10 cellular contexts compared by ENCODE assay signal in the genomic region with DNA sequence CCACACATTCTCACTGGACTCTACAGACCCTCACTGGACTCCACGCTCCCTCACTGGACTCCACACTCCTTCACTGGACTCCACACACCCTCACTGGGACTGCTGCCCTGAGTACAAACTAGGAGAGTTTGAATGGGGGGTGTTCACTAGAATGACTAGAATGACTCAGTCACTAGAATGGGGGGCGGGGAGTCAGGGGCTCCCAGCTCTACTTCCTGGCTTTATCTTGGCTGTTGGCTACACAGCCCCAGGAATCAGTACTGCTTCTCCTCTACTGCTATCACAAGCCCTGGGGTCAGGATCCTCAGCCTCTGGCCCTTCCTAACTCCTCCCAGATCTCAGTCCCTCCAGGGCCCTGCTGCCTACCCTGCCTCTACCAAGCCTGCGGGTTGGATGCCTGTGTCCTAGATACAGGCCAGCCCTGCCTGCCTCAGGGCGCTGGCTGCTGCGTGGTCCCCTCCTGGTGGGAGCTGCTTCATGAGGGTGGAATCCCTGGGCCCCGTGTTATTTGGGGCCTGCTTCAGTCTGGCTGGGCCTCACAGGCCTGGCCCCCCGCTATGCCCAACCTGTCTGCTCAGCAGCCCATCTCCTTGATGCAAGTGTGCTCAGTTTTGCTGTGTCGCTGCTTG. TPM values are rescaled to one million over a fixed set of nuclear protein-coding genes. Genes with fewer than 3 reads are reported as not detected.
DNase-seq lines count a peak whose midpoint lies in the region; TF ChIP-seq lines count a peak whose summit lies in the region.
"Had no signal": no experiment of that assay in that cellular context is flagged by ENCODE, and none has a peak within 500 bp of the region (broad histone marks: within the 10 kb centered on the region; RNA-seq: fewer than 3 reads in every experiment).

No MANE protein-coding gene starts in this region.

- peaks cover 4% of the 10 kb centered on the region for H3K79me2 ChIP-seq in trophoblast cell (ENCODE audit: control insufficient read depth, insufficient read depth, low read length, poor library complexity)

- H2BK5ac ChIP-seq in trophoblast cell (ENCODE audit: low read depth, low read length, poor library complexity): peak overlapping the region; percentile 0

- H3K4me3 ChIP-seq in coronary artery (no peak overlapping the region), trophoblast cell (ENCODE audit: low read depth, low read length) (no peak overlapping the region)
- H3K4me3 ChIP-seq: testis had no signal

- H3K4me1 ChIP-seq in trophoblast cell (ENCODE audit: control insufficient read depth in 1 of 2, insufficient read depth in 2 of 2, low read length in 2 of 2): peaks cover 16 to 27% of the 10 kb centered on the region in 2 experiments

- no peak overlapping the region for H3K4me2 ChIP-seq in trophoblast cell (ENCODE audit: low read length)

- H2BK12ac ChIP-seq in trophoblast cell (ENCODE audit: low read length): peak overlapping the region; percentile 20

- H3K9me3 Mint-ChIP-seq in T-helper 2 cell treated with Interferon-gamma antibody and Interleukin-4, amounts not matched to agents 5 μg/mL and 100 μg/mL, for 36 hours: no peaks in the 10 kb centered on the region

- no peak overlapping the region for H3K4me3 Mint-ChIP-seq in T-helper 2 cell treated with Interferon-gamma antibody and Interleukin-4, amounts not matched to agents 5 μg/mL and 100 μg/mL, for 36 hours

- peak overlapping the region; percentile 1 for H4K8ac ChIP-seq in trophoblast cell (ENCODE audit: low read depth, low read length)

- no peaks in the 10 kb centered on the region for H3K9me3 ChIP-seq in trophoblast cell (ENCODE audit: insufficient read depth, low read depth, low read length)
- H3K9me3 ChIP-seq: testis had no signal

- DNase-seq in T-helper 2 cell treated with Interferon-gamma antibody and Interleukin-4, amounts not matched to agents 5 μg/mL and 100 μg/mL, for 36 hours (ENCODE audit: low spot score): no peak
- DNase-seq in T-helper 2 cell (no peak), NAMALWA (ENCODE audit: low spot score) (peak; percentile 43), coronary artery (ENCODE audit: low spot score) (no peak), trophoblast cell (peak; percentile 96 to 97), NCI-H2107 (lab: John Stamatoyannopoulos, UW) (no peak), HEK293T (ENCODE audit: extremely low spot score) (no peak), GF-D8 (lab: John Stamatoyannopoulos, UW) (no peak)
- DNase-seq: effector memory CD4-positive, alpha-beta T cell; testis had no signal

- H3K36me3 ChIP-seq in trophoblast cell (ENCODE audit: control insufficient read depth in 1 of 2, insufficient read depth in 2 of 2, low read length in 2 of 2): peaks cover 25 to 27% of the 10 kb centered on the region in 2 experiments

- peaks cover 6% of the 10 kb centered on the region for H3K79me1 ChIP-seq in trophoblast cell (ENCODE audit: low read length)

- peaks cover 28% of the 10 kb centered on the region for H3K4me1 Mint-ChIP-seq in T-helper 2 cell treated with Interferon-gamma antibody and Interleukin-4, amounts not matched to agents 5 μg/mL and 100 μg/mL, for 36 hours (ENCODE audit: low read depth)

- no CpG with 5 or more reads among the region's 8 CpGs for WGBS in trophoblast cell (ENCODE audit: extremely low coverage, insufficient coverage, insufficient read length)

- H3K14ac ChIP-seq in trophoblast cell (ENCODE audit: low read length): peak overlapping the region; percentile 25

- no peaks in the 10 kb centered on the region for H3K27me3 Mint-ChIP-seq in T-helper 2 cell treated with Interferon-gamma antibody and Interleukin-4, amounts not matched to agents 5 μg/mL and 100 μg/mL, for 36 hours (ENCODE audit: low read depth)

- peak overlapping the region; percentile 33 for H2BK120ac ChIP-seq in trophoblast cell (ENCODE audit: insufficient read depth, low read length, poor library complexity)

- H3K4ac ChIP-seq in trophoblast cell (ENCODE audit: low read depth, low read length): no peak overlapping the region

- H3K27ac ChIP-seq in coronary artery: peak overlapping the region; percentile 22 to 90
- peak overlapping the region; percentile 45 for H3K27ac ChIP-seq in trophoblast cell (ENCODE audit: low read depth, low read length)
- H3K27ac ChIP-seq: testis had no signal

- no peak for TF ChIP-seq CTCF in coronary artery (IDR thresholded peaks at IDR 0.05)

- no peak overlapping the region for H3K9ac ChIP-seq in trophoblast cell (ENCODE audit: low read length)

- H3K23ac ChIP-seq in trophoblast cell (ENCODE audit: low read length): no peak overlapping the region

- CTCF ChIA-PET in HEK293T (lab: Yijun Ruan, JAX): interaction anchor here (0.6 to 5.4 kb wide), 8 partner anchors 22 to 114 kb away, joined by 3 to 136 read pairs (median 10); no protein-coding TSS in a partner anchor

- H4K12ac ChIP-seq in trophoblast cell (ENCODE audit: low read depth, low read length): no peak overlapping the region

- peak overlapping the region; percentile 34 for H3K27ac Mint-ChIP-seq in T-helper 2 cell treated with Interferon-gamma antibody and Interleukin-4, amounts not matched to agents 5 μg/mL and 100 μg/mL, for 36 hours

- no peaks in the 10 kb centered on the region for H3K27me3 ChIP-seq in trophoblast cell (ENCODE audit: insufficient read depth, low read length)
- H3K27me3 ChIP-seq: testis had no signal

- peak overlapping the region; percentile 45 for H4K91ac ChIP-seq in trophoblast cell (ENCODE audit: low read depth, low read length)

- peaks cover 37% of the 10 kb centered on the region for H3K36me3 Mint-ChIP-seq in T-helper 2 cell treated with Interferon-gamma antibody and Interleukin-4, amounts not matched to agents 5 μg/mL and 100 μg/mL, for 36 hours (ENCODE audit: low read depth)

- H2AFZ ChIP-seq in trophoblast cell (ENCODE audit: insufficient read depth, low read length, poor library complexity): no peak overlapping the region

- H2AK5ac ChIP-seq in trophoblast cell (ENCODE audit: low read length): no peak overlapping the region

- POLR2A ChIA-PET in HEK293T (lab: Yijun Ruan, JAX): interaction anchor here (0.8 to 2.7 kb wide), 3 partner anchors 8 to 40 kb away, joined by 3 to 20 read pairs (median 4); partner anchors contain the start of gene PTMA

- H3K18ac ChIP-seq in trophoblast cell (ENCODE audit: low read length): peak overlapping the region; percentile 19

TF ChIP-seq in HEK293T, 16 proteins besides CTCF, POLR2A, EP300 and RAD21:
- TF ChIP-seq HDGF (IDR thresholded peaks at IDR 0.05; ENCODE audit: borderline replicate concordance) (no peak), L3MBTL2 (conservative IDR thresholded peaks at IDR 0.05) (no peak), SUZ12 (IDR thresholded peaks at IDR 0.05) (no peak), ARNT (IDR thresholded peaks at IDR 0.05) (no peak), LEF1 (IDR thresholded peaks at IDR 0.05; ENCODE audit: borderline replicate concordance) (no peak), NFRKB (IDR thresholded peaks at IDR 0.05) (no peak), TARDBP (IDR thresholded peaks at IDR 0.05) (no peak), FOXM1 (IDR thresholded peaks at IDR 0.05; ENCODE audit: borderline replicate concordance) (no peak), BHLHE40 (IDR thresholded peaks at IDR 0.05; ENCODE audit: borderline replicate concordance) (no peak), FOXA1 (IDR thresholded peaks at IDR 0.05) (no peak), ZNF384 (IDR thresholded peaks at IDR 0.05) (no peak), SP1 (IDR thresholded peaks at IDR 0.05) (no peak), ELF4 (IDR thresholded peaks at IDR 0.05) (no peak), FOXK2 (IDR thresholded peaks at IDR 0.05) (no peak), CTBP1 (IDR thresholded peaks at IDR 0.05; ENCODE audit: borderline replicate concordance) (no peak)
- TF ChIP-seq, protein P1, sequence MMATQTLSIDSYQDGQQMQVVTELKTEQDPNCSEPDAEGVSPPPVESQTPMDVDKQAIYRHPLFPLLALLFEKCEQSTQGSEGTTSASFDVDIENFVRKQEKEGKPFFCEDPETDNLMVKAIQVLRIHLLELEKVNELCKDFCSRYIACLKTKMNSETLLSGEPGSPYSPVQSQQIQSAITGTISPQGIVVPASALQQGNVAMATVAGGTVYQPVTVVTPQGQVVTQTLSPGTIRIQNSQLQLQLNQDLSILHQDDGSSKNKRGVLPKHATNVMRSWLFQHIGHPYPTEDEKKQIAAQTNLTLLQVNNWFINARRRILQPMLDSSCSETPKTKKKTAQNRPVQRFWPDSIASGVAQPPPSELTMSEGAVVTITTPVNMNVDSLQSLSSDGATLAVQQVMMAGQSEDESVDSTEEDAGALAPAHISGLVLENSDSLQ (IDR thresholded peaks at IDR 0.05): no peak

RNA-seq across cellular contexts. Expression of gene PTMA, which starts 7.8 kb away (rescaled TPM):
- 1,343 and 1,403 TPM in 2 replicates for polyA plus RNA-seq in trophoblast cell (2013)

Comparison
In these comparisons a context has a peak if more than half of its experiments do, and no peak if none do; other contexts are left out.
1. DNase-seq: peak in NAMALWA (single experiment) and trophoblast cell (2 of 2); none in T-helper 2 cell treated with Interferon-gamma antibody and Interleukin-4, amounts not matched to agents 5 μg/mL and 100 μg/mL, for 36 hours (single experiment), T-helper 2 cell (0 of 5), coronary artery (single experiment), NCI-H2107 (single experiment), HEK293T (single experiment) and GF-D8 (single experiment).